ENCODE assay signal across 9 cellular contexts in the genomic region with DNA sequence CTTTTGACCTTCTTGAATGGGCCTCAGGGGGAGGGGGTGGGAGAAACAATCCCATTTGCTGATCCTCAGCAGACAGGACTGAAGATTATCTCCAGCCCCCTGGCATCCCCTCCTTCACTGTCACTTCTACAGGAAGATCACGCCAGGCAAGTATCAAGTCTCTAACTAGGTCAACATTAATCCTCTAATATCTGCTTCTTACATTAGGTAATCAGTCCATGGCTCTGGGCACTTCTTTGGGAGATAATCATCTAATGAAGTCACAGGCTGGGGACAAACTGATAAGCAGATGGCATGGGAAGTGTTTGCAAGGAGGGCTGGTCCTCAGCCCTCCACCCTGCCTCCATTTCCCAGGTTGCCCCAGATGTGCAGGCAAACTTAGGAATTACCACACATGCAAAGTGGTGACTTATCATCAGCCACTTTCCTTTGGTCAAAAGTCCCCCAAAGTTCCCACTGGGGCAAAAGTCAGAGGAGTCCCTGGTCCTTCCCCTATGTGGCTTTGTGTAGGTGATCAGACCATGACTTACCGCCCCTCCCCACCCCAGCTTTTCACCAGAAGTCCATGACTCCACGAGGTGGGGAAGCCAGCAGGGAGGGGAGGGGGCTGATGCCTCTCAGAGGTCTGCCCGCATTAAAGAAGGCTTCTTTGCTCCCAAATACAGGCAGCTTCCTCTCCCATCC.
DNase-seq lines count a peak whose midpoint lies in the region; ATAC-seq lines count a peak whose summit lies in the region.
"Had no signal": no experiment of that assay in that cellular context is flagged by ENCODE, and none has a peak within 500 bp of the region (broad histone marks: within the 10 kb centered on the region; RNA-seq: fewer than 3 reads in every experiment).

No MANE protein-coding gene starts in this region.

- H3K4me1 Mint-ChIP-seq in activated T-cell treated with anti-CD3 and anti-CD28 coated beads, Interleukin-2, amount 50 U/mL, for 24 hours (ENCODE audit: low read depth), result peaks cover 83% of the 10 kb centered on the region
- H3K4me1 Mint-ChIP-seq in central memory CD8-positive, alpha-beta T cell, result peaks cover 91% of the 10 kb centered on the region
- H3K4me1 Mint-ChIP-seq in stimulated activated naive CD8-positive, alpha-beta T cell treated with anti-CD3 and anti-CD28 coated beads, Interleukin-15, amount 100 ng/mL, for 72 hours, result peaks cover 94% of the 10 kb centered on the region

- peaks cover 97% of the 10 kb centered on the region for H3K36me3 Mint-ChIP-seq in activated T-cell treated with anti-CD3 and anti-CD28 coated beads, Interleukin-2, amount 50 U/mL, for 24 hours (ENCODE audit: low read depth)
- H3K36me3 Mint-ChIP-seq in central memory CD8-positive, alpha-beta T cell (ENCODE audit: insufficient read depth), result peaks cover 46% of the 10 kb centered on the region

- no peaks in the 10 kb centered on the region for H3K9me3 Mint-ChIP-seq in activated T-cell treated with anti-CD3 and anti-CD28 coated beads, Interleukin-2, amount 50 U/mL, for 24 hours
- H3K9me3 Mint-ChIP-seq in central memory CD8-positive, alpha-beta T cell, result no peaks in the 10 kb centered on the region
- no peaks in the 10 kb centered on the region for H3K9me3 Mint-ChIP-seq in stimulated activated naive CD8-positive, alpha-beta T cell treated with anti-CD3 and anti-CD28 coated beads, Interleukin-15, amount 100 ng/mL, for 72 hours

- H3K27ac Mint-ChIP-seq in activated T-cell treated with anti-CD3 and anti-CD28 coated beads, Interleukin-2, amount 50 U/mL, for 24 hours, result peak overlapping the region; percentile 98
- H3K27ac Mint-ChIP-seq in central memory CD8-positive, alpha-beta T cell (ENCODE audit: low read depth), result peak overlapping the region; percentile 97
- H3K27ac Mint-ChIP-seq in stimulated activated naive CD8-positive, alpha-beta T cell treated with anti-CD3 and anti-CD28 coated beads, Interleukin-15, amount 100 ng/mL, for 72 hours, result peak overlapping the region; percentile 89 to 94

- no peak for ATAC-seq in central memory CD8-positive, alpha-beta T cell (replicated peaks; ENCODE audit: extremely low read depth, poor library complexity, severe bottlenecking)
- ATAC-seq in stimulated activated naive CD8-positive, alpha-beta T cell treated with anti-CD3 and anti-CD28 coated beads, Interleukin-15, amount 100 ng/mL, for 72 hours, result no peak
- no peak for ATAC-seq in HG03108 (IDR thresholded peaks at IDR 0.05; ENCODE audit: unreplicated experiment)

- peak overlapping the region; percentile 98 for H3K4me3 Mint-ChIP-seq in activated T-cell treated with anti-CD3 and anti-CD28 coated beads, Interleukin-2, amount 50 U/mL, for 24 hours
- peak overlapping the region; percentile 93 for H3K4me3 Mint-ChIP-seq in central memory CD8-positive, alpha-beta T cell
- peak overlapping the region; percentile 88 to 89 for H3K4me3 Mint-ChIP-seq in stimulated activated naive CD8-positive, alpha-beta T cell treated with anti-CD3 and anti-CD28 coated beads, Interleukin-15, amount 100 ng/mL, for 72 hours

- peak; percentile 59 for DNase-seq in activated T-cell treated with anti-CD3 and anti-CD28 coated beads, Interleukin-2, amount 50 U/mL, for 24 hours
- no peak for DNase-seq in activated T-cell treated with anti-CD3 and anti-CD28 coated beads, Interleukin-2, amount 50 U/mL, for 1 hour
- DNase-seq in NCI-H82 (lab: John Stamatoyannopoulos, UW), result peak; percentile 99
- no peak for DNase-seq in central memory CD8-positive, alpha-beta T cell (ENCODE audit: low spot score in 2 of 2)
- DNase-seq in stimulated activated naive CD8-positive, alpha-beta T cell treated with anti-CD3 and anti-CD28 coated beads, Interleukin-15, amount 100 ng/mL, for 72 hours, result no peak
- no peak for DNase-seq in NOMO-1 treated with dmso at 0.1 percent for 144 hours (lab: John Stamatoyannopoulos, UW; ENCODE audit: unreplicated experiment)
- no peak for DNase-seq in anterior cingulate cortex (lab: John Stamatoyannopoulos, UW)
- DNase-seq: activated gamma-delta T cell treated with Interleukin-2 at 50 U/mL for 16 hours had no signal

- no peaks in the 10 kb centered on the region for H3K27me3 Mint-ChIP-seq in activated T-cell treated with anti-CD3 and anti-CD28 coated beads, Interleukin-2, amount 50 U/mL, for 24 hours
- no peaks in the 10 kb centered on the region for H3K27me3 Mint-ChIP-seq in central memory CD8-positive, alpha-beta T cell
- no peaks in the 10 kb centered on the region for H3K27me3 Mint-ChIP-seq in stimulated activated naive CD8-positive, alpha-beta T cell treated with anti-CD3 and anti-CD28 coated beads, Interleukin-15, amount 100 ng/mL, for 72 hours

Comparison
In these comparisons a context has a peak if more than half of its experiments do, and no peak if none do; other contexts are left out.
1. DNase-seq: peak in activated T-cell treated with anti-CD3 and anti-CD28 coated beads, Interleukin-2, amount 50 U/mL, for 24 hours (single experiment) and NCI-H82 (single experiment); none in activated T-cell treated with anti-CD3 and anti-CD28 coated beads, Interleukin-2, amount 50 U/mL, for 1 hour (single experiment), central memory CD8-positive, alpha-beta T cell (0 of 2), stimulated activated naive CD8-positive, alpha-beta T cell treated with anti-CD3 and anti-CD28 coated beads, Interleukin-15, amount 100 ng/mL, for 72 hours (0 of 2), NOMO-1 treated with dmso at 0.1 percent for 144 hours (single experiment) and anterior cingulate cortex (0 of 58).
2. Peak in every context shown above with its lines, with median percentiles within 50 percentile points of each other: H3K27ac Mint-ChIP-seq and H3K4me3 Mint-ChIP-seq.